13 cellular contexts compared by ENCODE assay signal in genomic region chr2:226477221-226478120, GRCh38.
A peak's percentile ranks its signal among the peaks of the same experiment; 100 is the strongest.
DNase-seq lines count a peak whose midpoint lies in the region; ATAC-seq, FAIRE-seq and TF ChIP-seq lines count a peak whose summit lies in the region.
"Had no signal": no experiment of that assay in that cellular context is flagged by ENCODE, and none has a peak within 500 bp of the region (broad histone marks: within the 10 kb centered on the region; RNA-seq: fewer than 3 reads in every experiment).

No MANE protein-coding gene starts in this region.

- TF ChIP-seq POLR2A in ovary (IDR thresholded peaks at IDR 0.05), result no peak
- no peak for TF ChIP-seq POLR2A in Peyer's patch (IDR thresholded peaks at IDR 0.05)

- peak; percentile 72 for ATAC-seq in aorta (ENCODE audit: low FRiP score)
- ATAC-seq in HG03354 (IDR thresholded peaks at IDR 0.05; ENCODE audit: poor library complexity, severe bottlenecking, unreplicated experiment), result no peak

- intact Hi-C loops in activated CD4-positive, alpha-beta T cell treated with anti-CD3 and anti-CD28 coated beads, Interleukin-2, amount 10 ng/mL, durations not matched to agents 24 days and 14 days (cut with micrococcal nuclease), result no loop called here
- intact Hi-C loops in ovary (cut with DNase I) (loop anchor here in 2 of 4 donors (5.0 to 10.0 kb wide), 2 partner anchors 317 to 320 kb away; partner anchors contain the start of gene IRS1 (in 2 of the 2)), aorta (cut with DNase I) (loop anchor here (2.0 to 5.0 kb wide), 4 partner anchors 183 to 321 kb away; partner anchors contain the start of gene IRS1 (in 2 of the 2)), kidney (cut with DNase I) (no loop called here)

- H3K36me3 ChIP-seq in cardiac muscle cell, result no peaks in the 10 kb centered on the region
- no peaks in the 10 kb centered on the region for H3K36me3 ChIP-seq in ovary
- H3K36me3 ChIP-seq in aorta (ENCODE audit: control insufficient read depth in 1 of 2, insufficient read depth in 2 of 2, low read length in 1 of 2), result no peaks in the 10 kb centered on the region
- no peaks in the 10 kb centered on the region for H3K36me3 ChIP-seq in kidney (ENCODE audit: control insufficient read depth in 1 of 2, insufficient read depth in 2 of 2, low read length in 2 of 2)
- no peaks in the 10 kb centered on the region for H3K36me3 ChIP-seq in Peyer's patch

- H3K9me3 ChIP-seq in cardiac muscle cell (ENCODE audit: low read depth) (peaks cover 3% of the 10 kb centered on the region), ovary (no peaks in the 10 kb centered on the region), aorta (ENCODE audit: control insufficient read depth, low read length) (no peaks in the 10 kb centered on the region), kidney (ENCODE audit: control insufficient read depth in 1 of 2, low read length in 2 of 2) (no peaks in the 10 kb centered on the region), Peyer's patch (no peaks in the 10 kb centered on the region)

- DNase-seq in activated CD4-positive, alpha-beta T cell treated with anti-CD3 and anti-CD28 coated beads, Interleukin-2, amount 10 ng/mL, durations not matched to agents 24 days and 14 days, result peak; percentile 32
- DNase-seq in activated CD4-positive, alpha-beta T cell treated with anti-CD3 and anti-CD28 coated beads for 1 hour, result no peak
- DNase-seq in cardiac muscle cell (ENCODE audit: low read depth in 1 of 2, low spot score in 1 of 2), result no peak
- DNase-seq in ovary, result peak in 3 of 5 donors; percentile 15 to 39 (median 28)
- no peak for DNase-seq in aorta
- no peak for DNase-seq in kidney
- DNase-seq in Peyer's patch, result no peak
- DNase-seq: 8988T; central memory CD4-positive, alpha-beta T cell; DMS 273 treated with DMSO at 0.1 percent for 48 hours; NCI-H345; SHP77 had no signal

- peak overlapping the region; percentile 88 for H3K27ac ChIP-seq in cardiac muscle cell
- peak overlapping the region in 1 of 2 donors; percentile 70 for H3K27ac ChIP-seq in ovary
- H3K27ac ChIP-seq in aorta (ENCODE audit: low read depth in 1 of 2, low read length in 2 of 2), result peak overlapping the region; percentile 83 to 96
- peak overlapping the region in 1 of 2 donors; percentile 79 for H3K27ac ChIP-seq in kidney (ENCODE audit: low read depth in 2 of 2, low read length in 2 of 2)
- H3K27ac ChIP-seq in Peyer's patch, result peak overlapping the region in 2 of 4 donors; percentile 28 to 57

- no peak overlapping the region for H3K9ac ChIP-seq in kidney (ENCODE audit: low read length in 2 of 2)

- WGBS in ovary, 3 donors, result 49 to 60% (median 57%) methylated on average over 10 of the region's 10 CpGs
- WGBS in aorta, 2 donors, result 7 to 13% methylated on average over 10 of the region's 10 CpGs

- H3K27me3 ChIP-seq in cardiac muscle cell, result no peaks in the 10 kb centered on the region
- no peaks in the 10 kb centered on the region for H3K27me3 ChIP-seq in ovary
- no peaks in the 10 kb centered on the region for H3K27me3 ChIP-seq in aorta (ENCODE audit: control insufficient read depth in 1 of 2, insufficient read depth in 2 of 2, low read length in 1 of 2)
- no peaks in the 10 kb centered on the region for H3K27me3 ChIP-seq in Peyer's patch

- H3K36me3 Mint-ChIP-seq in activated CD4-positive, alpha-beta T cell treated with anti-CD3 and anti-CD28 coated beads, Interleukin-2, amount 10 ng/mL, durations not matched to agents 24 days and 14 days (ENCODE audit: low read depth), result no peaks in the 10 kb centered on the region

- no peak overlapping the region for H3K27ac Mint-ChIP-seq in activated CD4-positive, alpha-beta T cell treated with anti-CD3 and anti-CD28 coated beads, Interleukin-2, amount 10 ng/mL, durations not matched to agents 24 days and 14 days

- H3K4me3 ChIP-seq in cardiac muscle cell (no peak overlapping the region), ovary (no peak overlapping the region), aorta (ENCODE audit: low read length in 2 of 2) (no peak overlapping the region), kidney (ENCODE audit: low read length in 2 of 2) (no peak overlapping the region), Peyer's patch (no peak overlapping the region)

- FAIRE-seq in kidney (lab: Jason Lieb, UNC), result no peak

- no peak overlapping the region for H3K4me3 Mint-ChIP-seq in activated CD4-positive, alpha-beta T cell treated with anti-CD3 and anti-CD28 coated beads, Interleukin-2, amount 10 ng/mL, durations not matched to agents 24 days and 14 days

- peaks cover 16% of the 10 kb centered on the region for H3K27me3 Mint-ChIP-seq in activated CD4-positive, alpha-beta T cell treated with anti-CD3 and anti-CD28 coated beads, Interleukin-2, amount 10 ng/mL, durations not matched to agents 24 days and 14 days

- H3K4me1 Mint-ChIP-seq in activated CD4-positive, alpha-beta T cell treated with anti-CD3 and anti-CD28 coated beads, Interleukin-2, amount 10 ng/mL, durations not matched to agents 24 days and 14 days, result no peaks in the 10 kb centered on the region

- TF ChIP-seq CTCF in cardiac muscle cell (IDR thresholded peaks at IDR 0.05; ENCODE audit: low read depth, low read length) (no peak), ovary (IDR thresholded peaks at IDR 0.05) (no peak), kidney (IDR thresholded peaks at IDR 0.05; ENCODE audit: borderline replicate concordance, extremely low read depth, insufficient read depth) (no peak), Peyer's patch (IDR thresholded peaks at IDR 0.05) (no peak)

- TF ChIP-seq EP300 in ovary (IDR thresholded peaks at IDR 0.05), result peak; percentile 3

- H3K4me1 ChIP-seq in cardiac muscle cell (ENCODE audit: low read depth) (peaks cover 20% of the 10 kb centered on the region), ovary (ENCODE audit: insufficient read depth) (peaks cover 2% of the 10 kb centered on the region), aorta (ENCODE audit: control insufficient read depth in 1 of 2, insufficient read depth in 2 of 2, low read length in 2 of 2) (peaks cover 1 to 3% of the 10 kb centered on the region in 2 donors), kidney (ENCODE audit: control insufficient read depth in 1 of 2, insufficient read depth in 1 of 2, low read depth in 1 of 2, low read length in 2 of 2) (peaks cover 0 to 10% of the 10 kb centered on the region in 2 donors), Peyer's patch (peaks cover 0 to 9% (median 0%) of the 10 kb centered on the region in 4 donors)

- H3K9me3 Mint-ChIP-seq in activated CD4-positive, alpha-beta T cell treated with anti-CD3 and anti-CD28 coated beads, Interleukin-2, amount 10 ng/mL, durations not matched to agents 24 days and 14 days, result peaks cover 6% of the 10 kb centered on the region

Comparison
In these comparisons a context has a peak if more than half of its experiments do, and no peak if none do; other contexts are left out.
1. DNase-seq: peak in activated CD4-positive, alpha-beta T cell treated with anti-CD3 and anti-CD28 coated beads, Interleukin-2, amount 10 ng/mL, durations not matched to agents 24 days and 14 days (single experiment) and ovary (3 of 5); none in activated CD4-positive, alpha-beta T cell treated with anti-CD3 and anti-CD28 coated beads for 1 hour (single experiment), cardiac muscle cell (0 of 2), aorta (0 of 2), kidney (single experiment) and Peyer's patch (0 of 3).
2. intact Hi-C loops: an anchor here in aorta (2.0 to 5.0 kb wide); none called in activated CD4-positive, alpha-beta T cell treated with anti-CD3 and anti-CD28 coated beads, Interleukin-2, amount 10 ng/mL, durations not matched to agents 24 days and 14 days and kidney.